In genomic region chr4:69584135-69584534, GRCh38 we compare ENCODE assay signal across 37 cellular contexts. TPM values are rescaled to one million over a fixed set of nuclear protein-coding genes. Genes with fewer than 3 reads are reported as not detected.
"Had no signal": no experiment of that assay in that cellular context is flagged by ENCODE, and none has a peak within 500 bp of the region (broad histone marks: within the 10 kb centered on the region; RNA-seq: fewer than 3 reads in every experiment).

No MANE protein-coding gene starts in this region.

- H2AFZ ChIP-seq: PC-9 had no signal

- DNase-seq: Kasumi-1, KG1, MG63, NCI-H1048, NCI-H1092 treated with DMSO at 0.1 percent for 48 hours, NCI-H1105 treated with DMSO at 0.1 percent for 48 hours, NCI-H1417, NCI-H1436, NCI-H146, NCI-H1694, NCI-H187, NCI-H1930, NCI-H2029 treated with DMSO at 0.1 percent for 48 hours, NCI-H2081 treated with DMSO at 0.1 percent for 48 hours, NCI-H2107, NCI-H2171, NCI-H226, NCI-H446 treated with DMSO at 0.1 percent for 48 hours, NCI-H510A, NCI-H524, NCI-H526, NCI-H69, NCI-H748 treated with DMSO at 0.1 percent for 48 hours, NCI-H82, PC-9, SHP77, SIG-M5 had no signal

- H3K36me3 ChIP-seq: MG63, SJCRH30 had no signal

- ATAC-seq: Panc1, Right ventricle myocardium inferior, SK-N-SH treated with all-trans-retinoic acid at 6 μM for 48 hours had no signal

- H3K4me3 ChIP-seq: MG63, PC-9, SJCRH30, SK-N-MC had no signal

- H3K27me3 ChIP-seq: MG63, SJCRH30 had no signal

- H3K4me2 ChIP-seq: PC-9 had no signal

- H3K9me3 ChIP-seq: MG63, SJCRH30 had no signal

- H3K27ac ChIP-seq: PC-9, RWPE1, SJCRH30, SK-N-MC had no signal

RNA-seq across cellular contexts. Expression of gene UGT2A2, which starts 55.3 kb away (rescaled TPM):
- total RNA-seq: M059J, OCI-LY7, PC-9, Right ventricle myocardium inferior, RPMI7951, SJCRH30, SK-MEL-5 had no signal
